In the genomic region with DNA sequence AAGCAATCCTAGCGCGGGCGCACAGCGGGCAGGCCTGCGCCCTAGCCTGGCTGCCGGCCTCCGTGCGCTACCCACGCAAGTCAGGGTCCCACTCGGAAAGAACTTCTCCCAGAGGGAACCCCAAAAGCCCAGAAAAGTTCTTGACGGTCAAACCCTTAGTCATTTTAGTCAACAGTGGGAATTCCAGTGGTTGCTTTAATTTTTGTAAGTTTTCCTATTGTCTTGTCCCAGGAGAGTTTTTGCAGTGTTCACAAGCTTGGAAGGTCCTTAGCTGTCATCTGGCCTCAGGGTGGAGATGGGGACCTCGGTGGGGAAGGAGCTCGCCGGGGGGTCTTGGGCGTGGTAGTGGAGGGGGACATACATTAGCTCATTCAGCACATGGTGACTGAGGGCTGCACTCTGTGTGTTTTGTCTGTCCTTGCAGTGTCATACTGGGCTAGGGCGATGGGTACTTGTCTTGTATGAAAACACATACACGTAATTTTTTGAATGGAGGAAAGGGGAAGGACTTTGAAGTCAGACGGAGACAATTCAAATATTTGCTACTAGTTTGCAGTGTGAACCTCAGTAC, we compare ENCODE assay signal across 8 cellular contexts. TPM values are rescaled to one million over a fixed set of nuclear protein-coding genes. Genes with fewer than 3 reads are reported as not detected.
DNase-seq lines count a peak whose midpoint lies in the region; ATAC-seq and TF ChIP-seq lines count a peak whose summit lies in the region.

No MANE protein-coding gene starts in this region.

- peaks cover 6% of the 10 kb centered on the region for H3K4me1 ChIP-seq in Caco-2
- H3K4me1 ChIP-seq in NT2/D1 (ENCODE audit: insufficient read depth, insufficient read length), result no peaks in the 10 kb centered on the region
- peaks cover 13 to 17% of the 10 kb centered on the region in 2 donors for H3K4me1 ChIP-seq in duodenal mucosa (ENCODE audit: control insufficient read depth in 1 of 2, insufficient read depth in 2 of 2, low read length in 2 of 2)
- peaks cover 5% of the 10 kb centered on the region for H3K4me1 ChIP-seq in mucosa of stomach (ENCODE audit: control insufficient read depth, insufficient read depth, low read length)

- no peaks in the 10 kb centered on the region for H3K36me3 Mint-ChIP-seq in Caco-2 (ENCODE audit: insufficient read depth, unreplicated experiment)

- POLR2A ChIA-PET in Caco-2 (lab: Charles Lee), result no interaction called here

- intact Hi-C loops in Caco-2 (cut with micrococcal nuclease; ENCODE audit: unreplicated experiment), result loop anchor here (2.0 to 10.0 kb wide), 2 partner anchors 23 to 377 kb away; no protein-coding TSS in a partner anchor

- H3K9me3 ChIP-seq in Caco-2 (no peaks in the 10 kb centered on the region), NT2/D1 (ENCODE audit: insufficient read depth, low read length) (no peaks in the 10 kb centered on the region), duodenal mucosa (ENCODE audit: control insufficient read depth in 1 of 2, low read length in 2 of 2) (no peaks in the 10 kb centered on the region), mucosa of stomach (ENCODE audit: control insufficient read depth, low read length) (no peaks in the 10 kb centered on the region)

- peaks cover 6% of the 10 kb centered on the region for H3K4me1 Mint-ChIP-seq in Caco-2 (ENCODE audit: low read depth, unreplicated experiment)

- peak overlapping the region; percentile 78 for H3K4me3 Mint-ChIP-seq in Caco-2 (ENCODE audit: unreplicated experiment)

- ATAC-seq in GM19452 (IDR thresholded peaks at IDR 0.05; ENCODE audit: unreplicated experiment) (peak; percentile 17), GM18520 (IDR thresholded peaks at IDR 0.05; ENCODE audit: unreplicated experiment) (no peak)

- peak overlapping the region; percentile 81 for H3K9ac ChIP-seq in NT2/D1 (ENCODE audit: insufficient read length, low read depth)
- H3K9ac ChIP-seq in duodenal mucosa (ENCODE audit: low read depth in 1 of 2, low read length in 2 of 2), result peak overlapping the region; percentile 76 to 77
- H3K9ac ChIP-seq in mucosa of stomach (ENCODE audit: low read length), result peak overlapping the region; percentile 74

- TF ChIP-seq CTCF in Caco-2 (IDR thresholded peaks at IDR 0.05; ENCODE audit: insufficient read depth in 1 of 2, low read depth in 1 of 2, low read length in 1 of 2, severe bottlenecking in 1 of 2, unreplicated experiment in 1 of 2), result no peak

- peak overlapping the region; percentile 67 for H3K4me3 ChIP-seq in Caco-2 (ENCODE audit: low read depth, low read length)
- peak overlapping the region; percentile 80 for H3K4me3 ChIP-seq in NT2/D1 (ENCODE audit: insufficient read length, low read depth)
- peak overlapping the region; percentile 80 to 83 for H3K4me3 ChIP-seq in duodenal mucosa (ENCODE audit: low read depth in 1 of 2, low read length in 2 of 2)
- peak overlapping the region; percentile 57 for H3K4me3 ChIP-seq in mucosa of stomach (ENCODE audit: low read length)

- CTCF ChIA-PET in Caco-2 (lab: Charles Lee), result interaction anchor here (0.6 kb wide), 1 partner anchor 1738 kb away, joined by 3 read pairs; no protein-coding TSS in a partner anchor

- BruUV-seq in Caco-2 (replicated peaks; lab: Mats Ljungman, UMichigan), result no TSS peak

- no peak overlapping the region for H3K27ac ChIP-seq in duodenal mucosa (ENCODE audit: low read depth, low read length)

- peak overlapping the region; percentile 49 for H3K27ac Mint-ChIP-seq in Caco-2 (ENCODE audit: unreplicated experiment)

- no peaks in the 10 kb centered on the region for H3K36me3 ChIP-seq in Caco-2 (ENCODE audit: control insufficient read depth, insufficient read depth, low read length)
- peaks cover 9% of the 10 kb centered on the region for H3K36me3 ChIP-seq in NT2/D1 (ENCODE audit: insufficient read depth, insufficient read length, low read length)
- no peaks in the 10 kb centered on the region for H3K36me3 ChIP-seq in duodenal mucosa (ENCODE audit: control insufficient read depth in 1 of 2, insufficient read depth in 2 of 2, low read length in 2 of 2)
- H3K36me3 ChIP-seq in mucosa of stomach (ENCODE audit: control insufficient read depth, insufficient read depth, low read length), result no peaks in the 10 kb centered on the region

- DNase-seq in Caco-2 (no peak), NT2/D1 (ENCODE audit: low read depth, low spot score) (no peak), hippocampal formation (lab: John Stamatoyannopoulos, UW) (no peak)
- no peak for DNase-seq in stimulated activated CD4-positive, alpha-beta T cell treated with anti-CD3 and anti-CD28 coated beads, Interleukin-12 subunit alpha, Interleukin-12 subunit beta, amount 100 ng/mL, for 4 hours

- H3K27me3 ChIP-seq in Caco-2 (replicated peaks; ENCODE audit: control insufficient read depth, insufficient read depth, low read length) (no peaks in the 10 kb centered on the region), NT2/D1 (ENCODE audit: insufficient read depth, insufficient read length) (no peaks in the 10 kb centered on the region), duodenal mucosa (ENCODE audit: control insufficient read depth in 1 of 2, insufficient read depth in 2 of 2, low read length in 2 of 2) (no peaks in the 10 kb centered on the region), mucosa of stomach (ENCODE audit: control insufficient read depth, insufficient read depth, low read length) (no peaks in the 10 kb centered on the region)

- no peaks in the 10 kb centered on the region for H3K9me3 Mint-ChIP-seq in Caco-2 (ENCODE audit: unreplicated experiment)

- no peaks in the 10 kb centered on the region for H3K27me3 Mint-ChIP-seq in Caco-2 (ENCODE audit: insufficient read depth, unreplicated experiment)

RNA-seq across cellular contexts. Expression of a gene that starts 0.7 kb away (rescaled TPM):
- total RNA-seq in Caco-2 (2022), result 2.0 and 2.1 TPM in 2 replicates

RNA-seq across cellular contexts. Expression of a gene that starts 20.0 kb away (rescaled TPM):
- 2.2 and 3.3 TPM in 2 replicates for total RNA-seq in Caco-2 (2022)
